Comparison of ENCODE assay signal across 20 cellular contexts in the genomic region with DNA sequence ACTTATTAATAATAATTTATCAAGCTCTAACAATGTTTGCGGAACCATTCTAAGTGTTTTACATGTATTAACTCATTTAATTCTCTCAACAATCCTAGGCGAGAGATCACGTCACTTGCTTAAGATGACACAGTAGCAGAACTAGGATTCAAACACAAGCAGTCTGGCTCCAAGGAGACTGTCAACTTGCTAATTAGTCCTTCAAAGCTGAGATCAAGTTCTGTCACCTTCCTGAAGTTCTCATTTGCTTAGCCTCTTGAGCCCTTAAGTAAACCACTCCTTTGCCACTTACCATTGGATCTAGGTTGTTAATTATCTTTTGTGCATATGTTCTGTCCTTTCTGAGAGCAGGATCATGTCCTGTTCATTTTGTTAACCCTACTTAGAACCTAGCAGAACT. TPM values are rescaled to one million over a fixed set of nuclear protein-coding genes. Genes with fewer than 3 reads are reported as not detected.
DNase-seq lines count a peak whose midpoint lies in the region; ATAC-seq, FAIRE-seq and TF ChIP-seq lines count a peak whose summit lies in the region.
"Had no signal": no experiment of that assay in that cellular context is flagged by ENCODE, and none has a peak within 500 bp of the region (broad histone marks: within the 10 kb centered on the region; RNA-seq: fewer than 3 reads in every experiment).

No MANE protein-coding gene starts in this region.

- no peak overlapping the region for H4K5ac ChIP-seq in mesendoderm (ENCODE audit: low read length)

- H2AK5ac ChIP-seq in mesendoderm (ENCODE audit: low read length) = no peak overlapping the region

- no peaks in the 10 kb centered on the region for H3K9me3 Mint-ChIP-seq in activated CD4-positive, alpha-beta T cell treated with anti-CD3 and anti-CD28 coated beads, Interleukin-2, amount 10 ng/mL, durations not matched to agents 24 days and 14 days
- H3K9me3 Mint-ChIP-seq in activated T-helper 2 cell treated with anti-CD3 and anti-CD28 coated beads, Interferon-gamma antibody, Interleukin-2, Interleukin-4, amounts not matched to agents 10 μg/mL and 5 μg/mL and 100 μg/mL, durations not matched to agents 14 hours and 24 hours and 36 hours = peaks cover 3% of the 10 kb centered on the region
- H3K9me3 Mint-ChIP-seq: mesothelial cell of epicardium had no signal

- no CpG with 5 or more reads among the region's 3 CpGs for WGBS in mesendoderm (ENCODE audit: extremely low coverage, insufficient coverage, low lambda C conversion rate)

- peaks cover 8% of the 10 kb centered on the region for H3K79me2 ChIP-seq in mesendoderm (ENCODE audit: control insufficient read depth, insufficient read depth, low read length)

- intact Hi-C loops in activated CD4-positive, alpha-beta T cell treated with anti-CD3 and anti-CD28 coated beads, Interleukin-2, amount 10 ng/mL, durations not matched to agents 24 days and 14 days (cut with micrococcal nuclease) = no loop called here
- intact Hi-C loops in activated T-helper 2 cell treated with anti-CD3 and anti-CD28 coated beads, Interferon-gamma antibody, Interleukin-2, Interleukin-4, amounts not matched to agents 10 μg/mL and 5 μg/mL and 100 μg/mL, durations not matched to agents 14 hours and 24 hours and 36 hours (cut with micrococcal nuclease) = no loop called here

- H2BK120ac ChIP-seq in mesendoderm (ENCODE audit: low read depth, low read length) = no peak overlapping the region

- no peaks in the 10 kb centered on the region for H3K79me1 ChIP-seq in mesendoderm (ENCODE audit: low read length)

- H2BK5ac ChIP-seq in mesendoderm (ENCODE audit: low read length) = no peak overlapping the region

- H3K9ac ChIP-seq in mesendoderm (ENCODE audit: low read length) = no peak overlapping the region

- H3K4me1 ChIP-seq in mesendoderm (ENCODE audit: control insufficient read depth, low read depth, low read length) = peaks cover 2% of the 10 kb centered on the region
- H3K4me1 ChIP-seq: SJCRH30 had no signal

- H3K27me3 Mint-ChIP-seq in activated CD4-positive, alpha-beta T cell treated with anti-CD3 and anti-CD28 coated beads, Interleukin-2, amount 10 ng/mL, durations not matched to agents 24 days and 14 days = no peaks in the 10 kb centered on the region
- H3K27me3 Mint-ChIP-seq in activated T-helper 2 cell treated with anti-CD3 and anti-CD28 coated beads, Interferon-gamma antibody, Interleukin-2, Interleukin-4, amounts not matched to agents 10 μg/mL and 5 μg/mL and 100 μg/mL, durations not matched to agents 14 hours and 24 hours and 36 hours (ENCODE audit: low read depth) = no peaks in the 10 kb centered on the region

- no peak overlapping the region for H3K56ac ChIP-seq in mesendoderm (ENCODE audit: low read length)

- H3K27ac Mint-ChIP-seq in activated CD4-positive, alpha-beta T cell treated with anti-CD3 and anti-CD28 coated beads, Interleukin-2, amount 10 ng/mL, durations not matched to agents 24 days and 14 days = no peak overlapping the region
- peak overlapping the region; percentile 31 for H3K27ac Mint-ChIP-seq in activated T-helper 2 cell treated with anti-CD3 and anti-CD28 coated beads, Interferon-gamma antibody, Interleukin-2, Interleukin-4, amounts not matched to agents 10 μg/mL and 5 μg/mL and 100 μg/mL, durations not matched to agents 14 hours and 24 hours and 36 hours
- H3K27ac Mint-ChIP-seq: mesothelial cell of epicardium had no signal

- peak; percentile 52 for DNase-seq in activated CD4-positive, alpha-beta T cell treated with anti-CD3 and anti-CD28 coated beads, Interleukin-2, amount 10 ng/mL, durations not matched to agents 24 days and 14 days
- no peak for DNase-seq in activated CD4-positive, alpha-beta T cell treated with anti-CD3 and anti-CD28 coated beads, Interleukin-2, amount 50 U/mL, for 48 hours
- DNase-seq in D721Med (ENCODE audit: insufficient read length, low spot score) (no peak), mesendoderm (peak; percentile 64), NCI-H1694 (lab: John Stamatoyannopoulos, UW) (no peak), urothelium cell line (ENCODE audit: low spot score) (no peak)
- DNase-seq in activated T-helper 2 cell treated with anti-CD3 and anti-CD28 coated beads, Interferon-gamma antibody, Interleukin-2, Interleukin-4, amounts not matched to agents 10 μg/mL and 5 μg/mL and 100 μg/mL, durations not matched to agents 14 hours and 24 hours and 36 hours (ENCODE audit: low spot score) = no peak
- DNase-seq: activated T-cell treated with anti-CD3 and anti-CD28 coated beads for 4 hours, anterior cingulate cortex, COR-L47, foreskin keratinocyte, NCI-H1436, SJCRH30, stomach, T1000 had no signal

- no peak overlapping the region for H3K4ac ChIP-seq in mesendoderm (ENCODE audit: low read depth, low read length)

- H3K27me3 ChIP-seq in mesendoderm (ENCODE audit: insufficient read depth, low read length, poor library complexity) = no peaks in the 10 kb centered on the region
- H3K27me3 ChIP-seq: foreskin keratinocyte, neutrophil, right atrium auricular region, SJCRH30, stomach had no signal

- H3K23ac ChIP-seq in mesendoderm (ENCODE audit: low read length) = no peak overlapping the region

- FAIRE-seq in D721Med (lab: Jason Lieb, UNC) (peak; percentile 87), urothelium cell line (lab: Jason Lieb, UNC) (no peak)

- peaks cover 56% of the 10 kb centered on the region for H3K4me1 Mint-ChIP-seq in activated CD4-positive, alpha-beta T cell treated with anti-CD3 and anti-CD28 coated beads, Interleukin-2, amount 10 ng/mL, durations not matched to agents 24 days and 14 days
- H3K4me1 Mint-ChIP-seq in activated T-helper 2 cell treated with anti-CD3 and anti-CD28 coated beads, Interferon-gamma antibody, Interleukin-2, Interleukin-4, amounts not matched to agents 10 μg/mL and 5 μg/mL and 100 μg/mL, durations not matched to agents 14 hours and 24 hours and 36 hours (ENCODE audit: low read depth) = peaks cover 57% of the 10 kb centered on the region

- no peak for ATAC-seq in GM18873 (IDR thresholded peaks at IDR 0.05; ENCODE audit: low FRiP score, unreplicated experiment)
- ATAC-seq: activated CD4-positive, CD25-positive, alpha-beta regulatory T cell treated with anti-CD3 and anti-CD28 coated beads, Interleukin-2, amount 50 U/mL, for 24 hours; foreskin keratinocyte had no signal

- no peak overlapping the region for H2BK15ac ChIP-seq in mesendoderm (replicated peaks; ENCODE audit: low read depth)

- H3K36me3 ChIP-seq in mesendoderm (ENCODE audit: control insufficient read depth, insufficient read depth, low read length) = no peaks in the 10 kb centered on the region
- H3K36me3 ChIP-seq: neutrophil, SJCRH30 had no signal

- no peak overlapping the region for H4K8ac ChIP-seq in mesendoderm (ENCODE audit: low read depth, low read length)

- no peak overlapping the region for H3K18ac ChIP-seq in mesendoderm (ENCODE audit: low read length)

- H3K36me3 Mint-ChIP-seq in activated CD4-positive, alpha-beta T cell treated with anti-CD3 and anti-CD28 coated beads, Interleukin-2, amount 10 ng/mL, durations not matched to agents 24 days and 14 days (ENCODE audit: low read depth) = peaks cover 25% of the 10 kb centered on the region
- H3K36me3 Mint-ChIP-seq in activated T-helper 2 cell treated with anti-CD3 and anti-CD28 coated beads, Interferon-gamma antibody, Interleukin-2, Interleukin-4, amounts not matched to agents 10 μg/mL and 5 μg/mL and 100 μg/mL, durations not matched to agents 14 hours and 24 hours and 36 hours (ENCODE audit: low read depth) = peaks cover 25% of the 10 kb centered on the region
- H3K36me3 Mint-ChIP-seq: mesothelial cell of epicardium had no signal

- no peak overlapping the region for H3K27ac ChIP-seq in mesendoderm (ENCODE audit: low read depth, low read length)
- H3K27ac ChIP-seq: foreskin keratinocyte, right atrium auricular region, SJCRH30, stomach had no signal

- H3K4me2 ChIP-seq in mesendoderm (ENCODE audit: low read length) = no peak overlapping the region

- TF ChIP-seq CTCF in D721Med (IDR thresholded peaks at IDR 0.05; ENCODE audit: insufficient read depth, missing control alignments) = no peak

- no peak overlapping the region for H3K4me3 Mint-ChIP-seq in activated CD4-positive, alpha-beta T cell treated with anti-CD3 and anti-CD28 coated beads, Interleukin-2, amount 10 ng/mL, durations not matched to agents 24 days and 14 days
- H3K4me3 Mint-ChIP-seq in activated T-helper 2 cell treated with anti-CD3 and anti-CD28 coated beads, Interferon-gamma antibody, Interleukin-2, Interleukin-4, amounts not matched to agents 10 μg/mL and 5 μg/mL and 100 μg/mL, durations not matched to agents 14 hours and 24 hours and 36 hours (ENCODE audit: low read depth) = no peak overlapping the region
- H3K4me3 Mint-ChIP-seq: mesothelial cell of epicardium had no signal

- no peak overlapping the region for H3K4me3 ChIP-seq in mesendoderm (ENCODE audit: low read length)
- H3K4me3 ChIP-seq: right atrium auricular region, SJCRH30, stomach had no signal

RNA-seq across cellular contexts. Expression of a gene that starts 14.1 kb away (rescaled TPM):
- total RNA-seq in activated CD4-positive, alpha-beta T cell treated with anti-CD3 and anti-CD28 coated beads, Interleukin-2, amount 10 ng/mL, durations not matched to agents 24 days and 14 days = 85.0 and 85.1 TPM in 2 replicates
- 88.1 and 90.9 TPM in 2 replicates for total RNA-seq in activated T-helper 2 cell treated with anti-CD3 and anti-CD28 coated beads, Interferon-gamma antibody, Interleukin-2, Interleukin-4, amounts not matched to agents 10 μg/mL and 5 μg/mL and 100 μg/mL, durations not matched to agents 14 hours and 24 hours and 36 hours
- polyA plus RNA-seq in mesendoderm (2013, experiment 1 of 2) = 38.7 TPM
- 38.4 TPM for polyA plus RNA-seq in mesendoderm (2013, experiment 2 of 2)
- total RNA-seq: SJCRH30 had no signal

Comparison
In these comparisons a context has a peak if more than half of its experiments do, and no peak if none do; other contexts are left out.
1. DNase-seq: peak in activated CD4-positive, alpha-beta T cell treated with anti-CD3 and anti-CD28 coated beads, Interleukin-2, amount 10 ng/mL, durations not matched to agents 24 days and 14 days (single experiment) and mesendoderm (single experiment); none in activated CD4-positive, alpha-beta T cell treated with anti-CD3 and anti-CD28 coated beads, Interleukin-2, amount 50 U/mL, for 48 hours (0 of 2), D721Med (single experiment), activated T-helper 2 cell treated with anti-CD3 and anti-CD28 coated beads, Interferon-gamma antibody, Interleukin-2, Interleukin-4, amounts not matched to agents 10 μg/mL and 5 μg/mL and 100 μg/mL, durations not matched to agents 14 hours and 24 hours and 36 hours (single experiment), NCI-H1694 (single experiment) and urothelium cell line (single experiment).